ENCODE assay signal across 1 cellular context in the genomic region with DNA sequence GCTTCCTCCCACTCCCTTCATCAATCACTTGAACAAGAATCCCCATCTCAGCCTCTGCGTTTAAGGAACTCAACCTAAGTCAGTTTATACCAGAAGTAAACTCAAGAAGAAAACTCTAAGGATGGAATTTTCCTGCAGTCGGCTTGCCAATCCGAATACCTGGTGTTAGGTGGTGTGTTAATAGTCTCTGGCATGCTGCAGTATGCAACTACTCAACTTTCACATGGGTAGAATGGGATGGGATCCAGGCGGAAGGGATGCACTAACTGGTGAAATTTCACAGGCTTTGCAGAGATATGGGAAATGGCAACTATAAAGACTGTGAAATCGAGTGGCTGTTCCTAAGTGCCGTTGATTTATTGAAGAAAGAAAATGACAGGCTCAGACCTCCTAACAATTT.
TF ChIP-seq lines count a peak whose summit lies in the region.

No MANE protein-coding gene starts in this region.

TF ChIP-seq in IMR-90, 13 proteins besides CTCF, POLR2A, EP300 and RAD21 (continued from another document):
- TF ChIP-seq RCOR1 (IDR thresholded peaks at IDR 0.05; ENCODE audit: insufficient replicate concordance, low read length) = no peak
- no peak for TF ChIP-seq CHD1 (IDR thresholded peaks at IDR 0.05; ENCODE audit: low read depth, low read length)
- TF ChIP-seq MAFK (IDR thresholded peaks at IDR 0.05; ENCODE audit: low read depth, low read length) = no peak
TF ChIP-seq in IMR-90: peak in this region for 0.
